In genomic region chr10:59271160-59271559, GRCh38 we compare ENCODE assay signal across 15 cellular contexts.
"Had no signal": no experiment of that assay in that cellular context is flagged by ENCODE, and none has a peak within 500 bp of the region (broad histone marks: within the 10 kb centered on the region; RNA-seq: fewer than 3 reads in every experiment).

No MANE protein-coding gene starts in this region.

- H3K4me3 ChIP-seq: colonic mucosa, hepatocyte, right atrium auricular region, transverse colon had no signal

- H3K27me3 Mint-ChIP-seq: activated CD8-positive, alpha-beta T cell treated with anti-CD3 and anti-CD28 coated beads for 36 hours; naive thymus-derived CD8-positive, alpha-beta T cell; progenitor cell of endocrine pancreas had no signal

- H3K9me3 Mint-ChIP-seq: activated CD8-positive, alpha-beta T cell treated with anti-CD3 and anti-CD28 coated beads for 36 hours; activated T-cell treated with anti-CD3 and anti-CD28 coated beads, Interleukin-2, amount 50 U/mL, for 4 hours; WTC11 had no signal

- H3K27ac Mint-ChIP-seq: activated CD8-positive, alpha-beta T cell treated with anti-CD3 and anti-CD28 coated beads for 36 hours; naive thymus-derived CD8-positive, alpha-beta T cell; progenitor cell of endocrine pancreas; WTC11 had no signal

- H3K27ac ChIP-seq: colonic mucosa, hepatocyte, right atrium auricular region, transverse colon had no signal

- DNase-seq: activated CD4-positive, alpha-beta T cell treated with anti-CD3 and anti-CD28 coated beads for 48 hours; activated CD8-positive, alpha-beta T cell treated with anti-CD3 and anti-CD28 coated beads for 36 hours; activated effector memory CD4-positive, alpha-beta T cell treated with Interleukin-2 at 50 U/mL for 16 hours; activated naive CD4-positive, alpha-beta T cell treated with anti-CD3 and anti-CD28 coated beads, Interleukin-2, amount 50 U/mL, for 16 hours; activated T-cell treated with anti-CD3 and anti-CD28 coated beads, Interleukin-2, amount 50 U/mL, for 4 hours; colonic mucosa; naive thymus-derived CD8-positive, alpha-beta T cell; stimulated activated CD4-positive, alpha-beta T cell treated with anti-CD3 and anti-CD28 coated beads, Interleukin-4, amount 100 ng/mL, for 24 hours; stimulated activated naive CD4-positive, alpha-beta T cell; transverse colon had no signal

- H3K36me3 ChIP-seq: colonic mucosa, transverse colon had no signal

- H3K36me3 Mint-ChIP-seq: naive thymus-derived CD8-positive, alpha-beta T cell; WTC11 had no signal

- H3K4me1 ChIP-seq: colonic mucosa, right atrium auricular region, transverse colon had no signal

- ATAC-seq: activated CD8-positive, alpha-beta T cell treated with anti-CD3 and anti-CD28 coated beads for 36 hours; activated T-cell treated with anti-CD3 and anti-CD28 coated beads, Interleukin-2, amount 50 U/mL, for 4 hours; esophagus mucosa; naive thymus-derived CD8-positive, alpha-beta T cell; WTC11 had no signal

- H3K9me3 ChIP-seq: colonic mucosa, right atrium auricular region, transverse colon had no signal

- H3K4me1 Mint-ChIP-seq: naive thymus-derived CD8-positive, alpha-beta T cell; WTC11 had no signal

- H3K4me3 Mint-ChIP-seq: activated CD8-positive, alpha-beta T cell treated with anti-CD3 and anti-CD28 coated beads for 36 hours; activated T-cell treated with anti-CD3 and anti-CD28 coated beads, Interleukin-2, amount 50 U/mL, for 4 hours; naive thymus-derived CD8-positive, alpha-beta T cell; WTC11 had no signal
